In genomic region chr3:146466596-146466995, GRCh38 we compare ENCODE assay signal across 29 cellular contexts. TPM values are rescaled to one million over a fixed set of nuclear protein-coding genes. Genes with fewer than 3 reads are reported as not detected.
DNase-seq lines count a peak whose midpoint lies in the region; ATAC-seq, FAIRE-seq and TF ChIP-seq lines count a peak whose summit lies in the region.
"Had no signal": no experiment of that assay in that cellular context is flagged by ENCODE, and none has a peak within 500 bp of the region (broad histone marks: within the 10 kb centered on the region; RNA-seq: fewer than 3 reads in every experiment).

No MANE protein-coding gene starts in this region.

- H3K36me3 Mint-ChIP-seq in CD4-positive, alpha-beta T cell (ENCODE audit: low read depth), result no peaks in the 10 kb centered on the region
- H3K36me3 Mint-ChIP-seq in HFFc6 (ENCODE audit: low read depth), result no peaks in the 10 kb centered on the region

- no peaks in the 10 kb centered on the region for H3K9me3 ChIP-seq in CD4-positive, alpha-beta T cell (ENCODE audit: control insufficient read depth, low read length)
- H3K9me3 ChIP-seq in BE2C, result no peaks in the 10 kb centered on the region
- H3K9me3 ChIP-seq: BLaER1, gastrocnemius medialis, spleen, tibial nerve had no signal

- CTCF ChIA-PET in CD4-positive, alpha-beta T cell (lab: Charles Lee), result no interaction called here

- peak; percentile 97 for FAIRE-seq in islet of Langerhans (lab: Jason Lieb, UNC)
- FAIRE-seq: D721Med had no signal

- no peak overlapping the region for H3K4me3 Mint-ChIP-seq in CD4-positive, alpha-beta T cell
- H3K4me3 Mint-ChIP-seq in HFFc6, result no peak overlapping the region
- H3K4me3 Mint-ChIP-seq: activated CD8-positive, alpha-beta T cell treated with anti-CD3 and anti-CD28 coated beads, Interleukin-2, amount 10 ng/mL, durations not matched to agents 7 days and 5 days; stimulated activated naive CD8-positive, alpha-beta T cell treated with anti-CD3 and anti-CD28 coated beads, Interleukin-15, Interleukin-2, amounts not matched to agents 100 ng/mL and 50 ng/mL, for 24 hours had no signal

- H3K9me3 Mint-ChIP-seq in CD4-positive, alpha-beta T cell, result no peaks in the 10 kb centered on the region
- no peaks in the 10 kb centered on the region for H3K9me3 Mint-ChIP-seq in HFFc6
- H3K9me3 Mint-ChIP-seq: stimulated activated naive CD8-positive, alpha-beta T cell treated with anti-CD3 and anti-CD28 coated beads, Interleukin-15, Interleukin-2, amounts not matched to agents 100 ng/mL and 50 ng/mL, for 24 hours had no signal

- no peak overlapping the region for H3K4me3 ChIP-seq in BE2C (ENCODE audit: low read depth, low read length)
- H3K4me3 ChIP-seq: BLaER1, cardiac muscle cell, gastrocnemius medialis, spleen, tibial nerve had no signal

- H3K4me1 Mint-ChIP-seq in CD4-positive, alpha-beta T cell (ENCODE audit: low read depth), result peaks cover 13% of the 10 kb centered on the region
- H3K4me1 Mint-ChIP-seq in HFFc6 (ENCODE audit: low read depth), result peaks cover 54% of the 10 kb centered on the region

- ATAC-seq in CD4-positive, alpha-beta T cell (ENCODE audit: poor library complexity), result no peak
- no peak for ATAC-seq in left colon
- ATAC-seq in HG02852 (IDR thresholded peaks at IDR 0.05; ENCODE audit: unreplicated experiment), result no peak
- ATAC-seq: activated CD4-positive, CD25-positive, alpha-beta regulatory T cell treated with anti-CD3 and anti-CD28 coated beads, Interleukin-2, amount 50 U/mL, for 24 hours; activated CD8-positive, alpha-beta T cell treated with anti-CD3 and anti-CD28 coated beads, Interleukin-2, amount 10 ng/mL, durations not matched to agents 7 days and 5 days; gastrocnemius medialis had no signal

- POLR2A ChIA-PET in CD4-positive, alpha-beta T cell (lab: Charles Lee), result no interaction called here

- no peak for TF ChIP-seq CTCF in CD4-positive, alpha-beta T cell (IDR thresholded peaks at IDR 0.05)
- TF ChIP-seq CTCF in HFFc6 (IDR thresholded peaks at IDR 0.05), result no peak
- TF ChIP-seq CTCF in BE2C (IDR thresholded peaks at IDR 0.05; ENCODE audit: low read depth, low read length), result no peak

- no peak overlapping the region for H3K27ac ChIP-seq in CD4-positive, alpha-beta T cell (ENCODE audit: low read depth, low read length)
- H3K27ac ChIP-seq: BLaER1, cardiac muscle cell, gastrocnemius medialis, spleen had no signal

- H3K36me3 ChIP-seq in BE2C, result no peaks in the 10 kb centered on the region
- H3K36me3 ChIP-seq: BLaER1, cardiac muscle cell, gastrocnemius medialis, spleen, tibial nerve had no signal

- intact Hi-C loops in CD4-positive, alpha-beta T cell (cut with DNase I, micrococcal nuclease), result loop anchor here in 1 of 2 experiments (5.0 kb wide), 1 partner anchor 76 kb away; the partner anchor contains the start of gene PLSCR1
- intact Hi-C loops in left colon (cut with DNase I, micrococcal nuclease), result no loop called here

- no peaks in the 10 kb centered on the region for H3K27me3 ChIP-seq in CD4-positive, alpha-beta T cell (ENCODE audit: control insufficient read depth, insufficient read depth, low read length)
- H3K27me3 ChIP-seq in BE2C, result no peaks in the 10 kb centered on the region; the same call in 1 of the 2 replicates
- H3K27me3 ChIP-seq: BLaER1, cardiac muscle cell, spleen, tibial nerve had no signal

- peak overlapping the region; percentile 33 for H3K27ac Mint-ChIP-seq in CD4-positive, alpha-beta T cell
- no peak overlapping the region for H3K27ac Mint-ChIP-seq in HFFc6
- H3K27ac Mint-ChIP-seq: activated CD8-positive, alpha-beta T cell treated with anti-CD3 and anti-CD28 coated beads, Interleukin-2, amount 10 ng/mL, durations not matched to agents 7 days and 5 days; stimulated activated naive CD8-positive, alpha-beta T cell treated with anti-CD3 and anti-CD28 coated beads, Interleukin-15, Interleukin-2, amounts not matched to agents 100 ng/mL and 50 ng/mL, for 24 hours had no signal

- H3K27me3 Mint-ChIP-seq in CD4-positive, alpha-beta T cell, result no peaks in the 10 kb centered on the region
- peaks cover 4% of the 10 kb centered on the region for H3K27me3 Mint-ChIP-seq in HFFc6 (ENCODE audit: insufficient read depth)
- H3K27me3 Mint-ChIP-seq: stimulated activated naive CD8-positive, alpha-beta T cell treated with anti-CD3 and anti-CD28 coated beads, Interleukin-15, Interleukin-2, amounts not matched to agents 100 ng/mL and 50 ng/mL, for 24 hours had no signal

- DNase-seq in CD4-positive, alpha-beta T cell, result no peak
- DNase-seq in HFFc6, result peak; percentile 6
- DNase-seq in astrocyte of the hippocampus (ENCODE audit: low read depth, low spot score), result peak; percentile 20
- no peak for DNase-seq in left colon
- no peak for DNase-seq in COR-L47 (lab: John Stamatoyannopoulos, UW)
- no peak for DNase-seq in BE2C
- DNase-seq: activated CD8-positive, alpha-beta T cell treated with anti-CD3 and anti-CD28 coated beads, Interleukin-2, amount 10 ng/mL, durations not matched to agents 7 days and 5 days; activated gamma-delta T cell; gastrocnemius medialis; KG1; kidney glomerular epithelial cell; NCI-H187 treated with DMSO at 0.1 percent for 48 hours; NCI-H774; nucleus accumbens; SHP77; stimulated activated CD4-positive, alpha-beta T cell treated with anti-CD3 and anti-CD28 coated beads, Interleukin-4, amount 100 ng/mL, for 24 hours had no signal

- no peaks in the 10 kb centered on the region for H3K4me1 ChIP-seq in BE2C
- H3K4me1 ChIP-seq: gastrocnemius medialis had no signal

RNA-seq across cellular contexts. Expression of gene PLSCR2, which starts 2.8 kb away (rescaled TPM):
- total RNA-seq in CD4-positive, alpha-beta T cell, result not detected
- not detected for total RNA-seq in HFFc6 (2021; fragmentation: NEBNext Ultra II Directional; extraction: Animal tissue kit (Norgen Biotek cat#: 25700))
- 1 to 10 TPM in 1 of 2 donors, under 1 TPM in 1; 0.70 to 2.7 TPM for total RNA-seq in left colon
- polyA plus RNA-seq in BE2C (2012; ENCODE audit: insufficient read depth, insufficient read length, low read depth), result not detected
- total RNA-seq: A673; activated CD8-positive, alpha-beta T cell treated with anti-CD3 and anti-CD28 coated beads, Interleukin-2, amount 10 ng/mL, durations not matched to agents 7 days and 5 days; cardiac muscle cell; dermis microvascular lymphatic vessel endothelial cell; gastrocnemius medialis; HT1080; OCI-LY7; tibial nerve had no signal
- polyA plus RNA-seq: cardiac muscle cell, spleen had no signal

Comparison
In these comparisons a context has a peak if more than half of its experiments do, and no peak if none do; other contexts are left out.
1. DNase-seq: peak in HFFc6 (single experiment) and astrocyte of the hippocampus (single experiment); none in CD4-positive, alpha-beta T cell (0 of 10), left colon (0 of 2), COR-L47 (single experiment) and BE2C (single experiment).